ENCODE assay signal across 18 cellular contexts in genomic region chr7:33494473-33494872, GRCh38.
DNase-seq lines count a peak whose midpoint lies in the region; ATAC-seq and TF ChIP-seq lines count a peak whose summit lies in the region.
"Had no signal": no experiment of that assay in that cellular context is flagged by ENCODE, and none has a peak within 500 bp of the region (broad histone marks: within the 10 kb centered on the region; RNA-seq: fewer than 3 reads in every experiment).

No MANE protein-coding gene starts in this region.

- H4K5ac ChIP-seq in mesendoderm (ENCODE audit: low read length) = no peak overlapping the region

- no peaks in the 10 kb centered on the region for H3K9me3 Mint-ChIP-seq in GM23338
- no peaks in the 10 kb centered on the region for H3K9me3 Mint-ChIP-seq in activated CD4-positive, alpha-beta T cell treated with anti-CD3 and anti-CD28 coated beads for 36 hours (ENCODE audit: low read depth)
- H3K9me3 Mint-ChIP-seq: activated T-helper 1 cell treated with anti-CD3 and anti-CD28 coated beads, Interleukin-12 subunit alpha, Interleukin-12 subunit beta, Interleukin-2, Interleukin-4 antibody, amounts not matched to agents 30 ng/mL and 10 ng/mL and 1 ng/mL, durations not matched to agents 14 hours and 24 hours and 36 hours; natural killer cell treated with Interleukin-12 subunit alpha and Interleukin-12 subunit beta and Interleukin-15 and Interleukin-18, amount 100 ng/mL, for 72 hours; T-helper 1 cell treated with Interleukin-12 subunit alpha and Interleukin-12 subunit beta and Interleukin-4 antibody, amounts not matched to agents 30 μg/mL and 1 μg/mL, for 36 hours had no signal

- H3K4me1 ChIP-seq in GM23338 (ENCODE audit: insufficient read depth) (peaks cover 45% of the 10 kb centered on the region), mesendoderm (ENCODE audit: control insufficient read depth, low read depth, low read length) (peaks cover 3% of the 10 kb centered on the region)
- H3K4me1 ChIP-seq: Caco-2, esophagus muscularis mucosa had no signal

- H3K27ac ChIP-seq in GM23338 (ENCODE audit: low read depth) (0 out of 2 replicates have a peak overlapping the region, but pooled peaks have one; percentile 48), mesendoderm (ENCODE audit: low read depth, low read length) (no peak overlapping the region)
- H3K27ac ChIP-seq: esophagus muscularis mucosa, WERI-Rb-1 had no signal

- H3K4me2 ChIP-seq in GM23338 = peak overlapping the region; percentile 47
- H3K4me2 ChIP-seq in mesendoderm (ENCODE audit: low read length) = no peak overlapping the region

- no peak overlapping the region for H2AFZ ChIP-seq in GM23338

- in situ Hi-C loops in astrocyte of the spinal cord (cut with HindIII; ENCODE audit: low sequenced_read_pairs) = no loop called here

- H3K4ac ChIP-seq in mesendoderm (ENCODE audit: low read depth, low read length) = no peak overlapping the region

- H3K9me2 ChIP-seq in GM23338 (ENCODE audit: insufficient read depth) = no peaks in the 10 kb centered on the region

- H3K27me3 ChIP-seq in GM23338 (ENCODE audit: insufficient read depth) (no peaks in the 10 kb centered on the region), mesendoderm (ENCODE audit: insufficient read depth, low read length, poor library complexity) (no peaks in the 10 kb centered on the region)
- H3K27me3 ChIP-seq: esophagus muscularis mucosa had no signal

- peaks cover 44% of the 10 kb centered on the region for H3K4me1 Mint-ChIP-seq in GM23338
- H3K4me1 Mint-ChIP-seq in activated CD4-positive, alpha-beta T cell treated with anti-CD3 and anti-CD28 coated beads for 36 hours = no peaks in the 10 kb centered on the region

- H3K27ac Mint-ChIP-seq in GM23338 = peak overlapping the region; percentile 68; the same call in 1 of the 2 replicates
- no peak overlapping the region for H3K27ac Mint-ChIP-seq in activated CD4-positive, alpha-beta T cell treated with anti-CD3 and anti-CD28 coated beads for 36 hours
- H3K27ac Mint-ChIP-seq: activated T-helper 1 cell treated with anti-CD3 and anti-CD28 coated beads, Interleukin-12 subunit alpha, Interleukin-12 subunit beta, Interleukin-2, Interleukin-4 antibody, amounts not matched to agents 30 ng/mL and 10 ng/mL and 1 ng/mL, durations not matched to agents 14 hours and 24 hours and 36 hours; natural killer cell treated with Interleukin-12 subunit alpha and Interleukin-12 subunit beta and Interleukin-15 and Interleukin-18, amount 100 ng/mL, for 72 hours; T-helper 1 cell treated with Interleukin-12 subunit alpha and Interleukin-12 subunit beta and Interleukin-4 antibody, amounts not matched to agents 30 μg/mL and 1 μg/mL, for 36 hours had no signal

- peak overlapping the region; percentile 28; the same call in 1 of the 3 replicates for H3K4me3 Mint-ChIP-seq in GM23338
- no peak overlapping the region for H3K4me3 Mint-ChIP-seq in activated CD4-positive, alpha-beta T cell treated with anti-CD3 and anti-CD28 coated beads for 36 hours
- H3K4me3 Mint-ChIP-seq: activated T-helper 1 cell treated with anti-CD3 and anti-CD28 coated beads, Interleukin-12 subunit alpha, Interleukin-12 subunit beta, Interleukin-2, Interleukin-4 antibody, amounts not matched to agents 30 ng/mL and 10 ng/mL and 1 ng/mL, durations not matched to agents 14 hours and 24 hours and 36 hours; natural killer cell treated with Interleukin-12 subunit alpha and Interleukin-12 subunit beta and Interleukin-15 and Interleukin-18, amount 100 ng/mL, for 72 hours; T-helper 1 cell treated with Interleukin-12 subunit alpha and Interleukin-12 subunit beta and Interleukin-4 antibody, amounts not matched to agents 30 μg/mL and 1 μg/mL, for 36 hours had no signal

- H4K8ac ChIP-seq in mesendoderm (ENCODE audit: low read depth, low read length) = no peak overlapping the region

- no peak overlapping the region for H2BK15ac ChIP-seq in mesendoderm (replicated peaks; ENCODE audit: low read depth)

- POLR2A ChIA-PET in activated CD4-positive, alpha-beta T cell treated with anti-CD3 and anti-CD28 coated beads for 36 hours (lab: Charles Lee) = no interaction called here

- no peak overlapping the region for H3K9ac ChIP-seq in mesendoderm (ENCODE audit: low read length)

- intact Hi-C loops in activated CD4-positive, alpha-beta T cell treated with anti-CD3 and anti-CD28 coated beads for 36 hours (cut with DNase I, micrococcal nuclease) = no loop called here

- no peaks in the 10 kb centered on the region for H3F3A ChIP-seq in GM23338 (replicated peaks; ENCODE audit: low read depth)

- H3K23ac ChIP-seq in mesendoderm (ENCODE audit: low read length) = no peak overlapping the region

- no peak overlapping the region for H2BK120ac ChIP-seq in mesendoderm (ENCODE audit: low read depth, low read length)

- no peaks in the 10 kb centered on the region for H3K36me3 Mint-ChIP-seq in GM23338 (ENCODE audit: low read depth)
- H3K36me3 Mint-ChIP-seq in activated CD4-positive, alpha-beta T cell treated with anti-CD3 and anti-CD28 coated beads for 36 hours (ENCODE audit: low read depth) = no peaks in the 10 kb centered on the region
- H3K36me3 Mint-ChIP-seq: natural killer cell treated with Interleukin-12 subunit alpha and Interleukin-12 subunit beta and Interleukin-15 and Interleukin-18, amount 100 ng/mL, for 72 hours had no signal

- ATAC-seq in GM23338 (peak; percentile 71), GM21423 (IDR thresholded peaks at IDR 0.05; ENCODE audit: unreplicated experiment) (no peak)
- ATAC-seq in activated CD4-positive, alpha-beta T cell treated with anti-CD3 and anti-CD28 coated beads for 36 hours = no peak
- ATAC-seq: natural killer cell treated with Interleukin-12 subunit alpha and Interleukin-12 subunit beta and Interleukin-15 and Interleukin-18, amount 100 ng/mL, for 72 hours had no signal

- H3K4me3 ChIP-seq in GM23338 = no peak overlapping the region
- H3K4me3 ChIP-seq in astrocyte of the spinal cord (ENCODE audit: low read depth, low read length) = no peak overlapping the region
- no peak overlapping the region for H3K4me3 ChIP-seq in mesendoderm (ENCODE audit: low read length)
- H3K4me3 ChIP-seq: esophagus muscularis mucosa had no signal

- H3K79me2 ChIP-seq in GM23338 (replicated peaks; ENCODE audit: insufficient read depth) (no peaks in the 10 kb centered on the region), mesendoderm (ENCODE audit: control insufficient read depth, insufficient read depth, low read length) (no peaks in the 10 kb centered on the region)

- H3K79me1 ChIP-seq in mesendoderm (ENCODE audit: low read length) = no peaks in the 10 kb centered on the region

- TF ChIP-seq CTCF in GM23338 (conservative IDR thresholded peaks at IDR 0.05; ENCODE audit: low read depth in 2 of 2) (no peak), astrocyte of the spinal cord (IDR thresholded peaks at IDR 0.05; ENCODE audit: low read depth, low read length) (no peak), GM20000 (IDR thresholded peaks at IDR 0.05; ENCODE audit: extremely low read depth, missing control alignments) (no peak)

- H4K20me1 ChIP-seq in GM23338 (replicated peaks; ENCODE audit: insufficient read depth) = no peaks in the 10 kb centered on the region

- H2BK5ac ChIP-seq in mesendoderm (ENCODE audit: low read length) = no peak overlapping the region

- no peak overlapping the region for H3K18ac ChIP-seq in mesendoderm (ENCODE audit: low read length)

- H3K36me3 ChIP-seq in GM23338 (ENCODE audit: insufficient read depth) = no peaks in the 10 kb centered on the region
- no peaks in the 10 kb centered on the region for H3K36me3 ChIP-seq in mesendoderm (ENCODE audit: control insufficient read depth, insufficient read depth, low read length)
- H3K36me3 ChIP-seq: esophagus muscularis mucosa, WERI-Rb-1 had no signal

- CTCF ChIA-PET in activated CD4-positive, alpha-beta T cell treated with anti-CD3 and anti-CD28 coated beads for 36 hours (lab: Charles Lee) = interaction anchor here (0.5 kb wide), 1 partner anchor 27 kb away, joined by 4 read pairs; no protein-coding TSS in a partner anchor

- peak; percentile 55 for DNase-seq in GM23338 (ENCODE audit: low spot score)
- peak in 2 of 3 experiments; percentile 41 to 83 for DNase-seq in NCI-H1417 (lab: John Stamatoyannopoulos, UW)
- peak; percentile 36 for DNase-seq in astrocyte of the spinal cord (ENCODE audit: low read depth, low spot score)
- peak; percentile 4 for DNase-seq in mesendoderm
- DNase-seq in NCI-H524 (lab: John Stamatoyannopoulos, UW) = no peak
- no peak for DNase-seq in GM20000 (ENCODE audit: low spot score)
- DNase-seq in activated CD4-positive, alpha-beta T cell treated with anti-CD3 and anti-CD28 coated beads for 36 hours = no peak
- DNase-seq: Caco-2, NCI-H1694, NCI-H446, posterior cingulate gyrus, SHP77, WERI-Rb-1 had no signal

- peaks cover 3% of the 10 kb centered on the region for H3K27me3 Mint-ChIP-seq in GM23338 (ENCODE audit: insufficient read depth, low read depth, poor library complexity)
- H3K27me3 Mint-ChIP-seq in activated CD4-positive, alpha-beta T cell treated with anti-CD3 and anti-CD28 coated beads for 36 hours = no peaks in the 10 kb centered on the region
- H3K27me3 Mint-ChIP-seq: natural killer cell treated with Interleukin-12 subunit alpha and Interleukin-12 subunit beta and Interleukin-15 and Interleukin-18, amount 100 ng/mL, for 72 hours had no signal

- no peak overlapping the region for H2AK5ac ChIP-seq in mesendoderm (ENCODE audit: low read length)

- no peak overlapping the region for H3K56ac ChIP-seq in mesendoderm (ENCODE audit: low read length)

TF ChIP-seq in GM23338, 12 proteins besides CTCF, POLR2A, EP300 and RAD21 (continues in another document):
- TF ChIP-seq NANOG (IDR thresholded peaks at IDR 0.05; ENCODE audit: borderline replicate concordance) = no peak

Comparison
In these comparisons a context has a peak if more than half of its experiments do, and no peak if none do; other contexts are left out.
1. DNase-seq: peak in GM23338 (single experiment), NCI-H1417 (2 of 3), astrocyte of the spinal cord (single experiment) and mesendoderm (single experiment); none in NCI-H524 (0 of 2), GM20000 (single experiment) and activated CD4-positive, alpha-beta T cell treated with anti-CD3 and anti-CD28 coated beads for 36 hours (single experiment).